In genomic region chr9:107734231-107735014, GRCh38 we compare ENCODE assay signal across 14 cellular contexts.
DNase-seq lines count a peak whose midpoint lies in the region; TF ChIP-seq lines count a peak whose summit lies in the region.
"Had no signal": no experiment of that assay in that cellular context is flagged by ENCODE, and none has a peak within 500 bp of the region (broad histone marks: within the 10 kb centered on the region; RNA-seq: fewer than 3 reads in every experiment).

No MANE protein-coding gene starts in this region.

- DNase-seq in AG08396 (ENCODE audit: low spot score) (peak; percentile 75), RPMI7951 (ENCODE audit: low read depth) (peak; percentile 82), fibroblast of lung (ENCODE audit: low read depth in 2 of 2) (peak; percentile 91 to 98), prostate gland (ENCODE audit: low spot score) (no peak), CD14-positive monocyte (ENCODE audit: low spot score) (no peak), Karpas-422 (no peak), SKM-1 (lab: John Stamatoyannopoulos, UW; ENCODE audit: unreplicated experiment) (no peak), medulla oblongata (ENCODE audit: extremely low spot score) (no peak)
- DNase-seq: central memory CD4-positive, alpha-beta T cell; naive B cell; NCI-H1417; stimulated activated naive CD8-positive, alpha-beta T cell treated with anti-CD3 and anti-CD28 coated beads, Interleukin-15, Interleukin-2, amounts not matched to agents 100 U/mL and 50 U/mL, for 24 hours had no signal

- no peaks in the 10 kb centered on the region for H3K79me2 ChIP-seq in fibroblast of lung (ENCODE audit: control insufficient read depth, insufficient read depth, low read length)
- no peaks in the 10 kb centered on the region for H3K79me2 ChIP-seq in Karpas-422 (ENCODE audit: low read length)

- H3K4me3 Mint-ChIP-seq in CD14-positive monocyte = no peak overlapping the region
- H3K4me3 Mint-ChIP-seq: naive B cell had no signal

- no peaks in the 10 kb centered on the region for H3K36me3 Mint-ChIP-seq in CD14-positive monocyte
- H3K36me3 Mint-ChIP-seq: naive B cell had no signal

- peaks cover 29% of the 10 kb centered on the region for H3K4me1 ChIP-seq in fibroblast of lung (ENCODE audit: control insufficient read depth, extremely low read depth, insufficient read depth, low read length)
- H3K4me1 ChIP-seq in prostate gland (replicated peaks) = peaks cover 13% of the 10 kb centered on the region
- no peaks in the 10 kb centered on the region for H3K4me1 ChIP-seq in Karpas-422 (ENCODE audit: low read length)

- no peaks in the 10 kb centered on the region for H3K9me2 ChIP-seq in Karpas-422 (replicated peaks; ENCODE audit: insufficient read depth, low read length)

- TF ChIP-seq POLR2A in prostate gland (IDR thresholded peaks at IDR 0.05) = no peak

- H2AFZ ChIP-seq in fibroblast of lung (ENCODE audit: low read length) (no peak overlapping the region), Karpas-422 (ENCODE audit: low read length) (no peak overlapping the region)

- peaks cover 29% of the 10 kb centered on the region for H3K4me1 Mint-ChIP-seq in CD14-positive monocyte
- H3K4me1 Mint-ChIP-seq: naive B cell had no signal

- H3K27me3 ChIP-seq in fibroblast of lung (ENCODE audit: control insufficient read depth, insufficient read depth, low read length) = no peaks in the 10 kb centered on the region
- no peaks in the 10 kb centered on the region for H3K27me3 ChIP-seq in prostate gland (replicated peaks; ENCODE audit: insufficient read depth)
- no peaks in the 10 kb centered on the region for H3K27me3 ChIP-seq in Karpas-422 (ENCODE audit: low read length)
- H3K27me3 ChIP-seq: BLaER1 treated with 17β-estradiol and CSF1 and Interleukin-3, amounts not matched to agents 10 nM and 100 nM had no signal

- TF ChIP-seq CTCF in fibroblast of lung (conservative IDR thresholded peaks at IDR 0.05 in 1 of 2, IDR thresholded peaks at IDR 0.05 in 1 of 2; ENCODE audit: low read depth in 1 of 2, low read length in 2 of 2) (peak in 1 of 2 donors; percentile 43), prostate gland (IDR thresholded peaks at IDR 0.05) (no peak), CD14-positive monocyte (IDR thresholded peaks at IDR 0.05) (no peak)

- H3K27ac Mint-ChIP-seq in CD14-positive monocyte = no peak overlapping the region

- intact Hi-C loops in prostate gland (cut with DNase I) = loop anchor here (5.0 kb wide), 2 partner anchors 97 to 242 kb away; no protein-coding TSS in a partner anchor
- intact Hi-C loops in CD14-positive monocyte (cut with micrococcal nuclease) = no loop called here

- peak overlapping the region; percentile 61 for H3K4me2 ChIP-seq in fibroblast of lung (ENCODE audit: extremely low read depth, insufficient read depth, low read length)
- no peak overlapping the region for H3K4me2 ChIP-seq in Karpas-422 (ENCODE audit: low read depth, low read length, poor library complexity, severe bottlenecking)

- H3K36me3 ChIP-seq in fibroblast of lung (ENCODE audit: control insufficient read depth, insufficient read depth, low read length) (no peaks in the 10 kb centered on the region), prostate gland (no peaks in the 10 kb centered on the region), Karpas-422 (ENCODE audit: insufficient read depth, low read length) (no peaks in the 10 kb centered on the region)
- H3K36me3 ChIP-seq: BLaER1 treated with 17β-estradiol and CSF1 and Interleukin-3, amounts not matched to agents 10 nM and 100 nM had no signal

- no peaks in the 10 kb centered on the region for H3K9me3 ChIP-seq in fibroblast of lung (ENCODE audit: control insufficient read depth, insufficient read depth, low read depth, low read length)
- no peaks in the 10 kb centered on the region for H3K9me3 ChIP-seq in prostate gland
- no peaks in the 10 kb centered on the region for H3K9me3 ChIP-seq in Karpas-422 (ENCODE audit: low read length)
- H3K9me3 ChIP-seq: BLaER1 treated with 17β-estradiol and CSF1 and Interleukin-3, amounts not matched to agents 10 nM and 100 nM had no signal

- no peak overlapping the region for H3K4me3 ChIP-seq in fibroblast of lung (replicated peaks in 1 of 4; ENCODE audit: control extremely low read depth in 1 of 4, insufficient read depth in 1 of 4, low read depth in 3 of 4, low read length in 4 of 4)
- no peak overlapping the region for H3K4me3 ChIP-seq in prostate gland
- no peak overlapping the region for H3K4me3 ChIP-seq in Karpas-422 (ENCODE audit: low read length)
- H3K4me3 ChIP-seq: BLaER1 treated with 17β-estradiol and CSF1 and Interleukin-3, amounts not matched to agents 10 nM and 100 nM had no signal

- H3K27me3 Mint-ChIP-seq in CD14-positive monocyte (ENCODE audit: low read depth in 3 of 3) = peaks cover 1 to 2% (median 2%) of the 10 kb centered on the region in 3 donors

- H3K9ac ChIP-seq in fibroblast of lung (ENCODE audit: insufficient read depth, low read length) (no peak overlapping the region), Karpas-422 (ENCODE audit: low read length) (no peak overlapping the region)
- H3K9ac ChIP-seq: BLaER1 treated with 17β-estradiol and CSF1 and Interleukin-3, amounts not matched to agents 10 nM and 100 nM had no signal

- WGBS in prostate gland = 61% methylated on average over 10 of the region's 10 CpGs

- peak overlapping the region; percentile 89 for H3K27ac ChIP-seq in fibroblast of lung (ENCODE audit: insufficient read depth, low read length)
- H3K27ac ChIP-seq in prostate gland = peak overlapping the region; percentile 37 to 48
- no peak overlapping the region for H3K27ac ChIP-seq in Karpas-422 (ENCODE audit: low read length)
- H3K27ac ChIP-seq: BLaER1 treated with 17β-estradiol and CSF1 and Interleukin-3, amounts not matched to agents 10 nM and 100 nM; HL-60 had no signal

- H3K9me3 Mint-ChIP-seq in CD14-positive monocyte = no peaks in the 10 kb centered on the region

- H4K20me1 ChIP-seq in fibroblast of lung (ENCODE audit: control insufficient read depth, extremely low read depth, insufficient read depth, low read length) (no peaks in the 10 kb centered on the region), Karpas-422 (ENCODE audit: insufficient read depth, low read depth, low read length) (no peaks in the 10 kb centered on the region)
- H4K20me1 ChIP-seq: BLaER1 treated with 17β-estradiol and CSF1 and Interleukin-3, amounts not matched to agents 10 nM and 100 nM had no signal

Comparison
In these comparisons a context has a peak if more than half of its experiments do, and no peak if none do; other contexts are left out.
1. DNase-seq: peak in AG08396 (single experiment), RPMI7951 (single experiment) and fibroblast of lung (2 of 2); none in prostate gland (single experiment), CD14-positive monocyte (single experiment), Karpas-422 (single experiment), SKM-1 (single experiment) and medulla oblongata (single experiment).